ENCODE assay signal across 15 cellular contexts in the genomic region with DNA sequence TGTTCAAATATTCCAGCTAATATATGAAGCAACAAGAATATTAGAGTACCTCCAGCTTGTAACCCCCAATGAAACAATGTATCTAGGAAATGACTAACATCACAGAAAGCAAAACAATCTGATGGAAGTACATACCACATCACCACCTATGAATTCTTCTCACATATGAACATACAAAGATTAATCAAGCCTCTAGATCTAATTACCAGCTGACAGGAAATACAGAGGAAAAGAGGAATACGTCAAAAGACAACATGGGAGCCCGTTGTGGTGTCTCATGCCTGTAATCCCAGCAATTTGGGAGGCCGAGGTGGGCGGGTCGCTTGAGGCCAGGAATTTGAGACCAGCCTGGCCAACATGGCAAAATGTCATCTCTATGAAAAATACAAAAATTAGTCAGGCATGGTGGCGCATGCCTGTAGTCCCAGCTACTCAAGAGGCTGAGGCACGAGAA. TPM values are rescaled to one million over a fixed set of nuclear protein-coding genes. Genes with fewer than 3 reads are reported as not detected.
A peak's percentile ranks its signal among the peaks of the same experiment; 100 is the strongest.
DNase-seq lines count a peak whose midpoint lies in the region; ATAC-seq and TF ChIP-seq lines count a peak whose summit lies in the region.
"Had no signal": no experiment of that assay in that cellular context is flagged by ENCODE, and none has a peak within 500 bp of the region (broad histone marks: within the 10 kb centered on the region; RNA-seq: fewer than 3 reads in every experiment).

No MANE protein-coding gene starts in this region.

- peaks cover 11 to 18% of the 10 kb centered on the region in 2 donors for H3K4me1 Mint-ChIP-seq in effector memory CD8-positive, alpha-beta T cell (ENCODE audit: low read depth in 2 of 2)
- H3K4me1 Mint-ChIP-seq in glutamatergic neuron (ENCODE audit: low read depth, unreplicated experiment), result no peaks in the 10 kb centered on the region

- H3K36me3 ChIP-seq in Panc1 (ENCODE audit: control insufficient read depth, insufficient read depth, low read length), result peaks cover 4% of the 10 kb centered on the region; the same call in 1 of the 2 replicates
- H3K36me3 ChIP-seq: Peyer's patch had no signal

- no peaks in the 10 kb centered on the region for H3K27me3 ChIP-seq in Panc1 (ENCODE audit: control insufficient read depth, insufficient read depth, low read length)
- H3K27me3 ChIP-seq: Peyer's patch had no signal

- ATAC-seq in Panc1, result peak; percentile 63; the same call in 1 of the 2 replicates
- no peak for ATAC-seq in effector memory CD8-positive, alpha-beta T cell (replicated peaks)
- no peak for ATAC-seq in HG03460 (IDR thresholded peaks at IDR 0.05; ENCODE audit: unreplicated experiment)
- ATAC-seq in HG03025 (IDR thresholded peaks at IDR 0.05; ENCODE audit: low FRiP score, unreplicated experiment), result no peak
- ATAC-seq: HCT116 had no signal

- H3K9me3 ChIP-seq in Panc1 (ENCODE audit: control insufficient read depth, insufficient read depth, low read depth, low read length), result no peaks in the 10 kb centered on the region
- H3K9me3 ChIP-seq: Peyer's patch had no signal

- H3K4me1 ChIP-seq in Panc1 (ENCODE audit: control insufficient read depth, insufficient read depth, low read length), result no peaks in the 10 kb centered on the region
- H3K4me1 ChIP-seq: Peyer's patch had no signal

- POLR2A ChIA-PET in Panc1 (lab: Charles Lee), result interaction anchor here (0.8 kb wide), 1 partner anchor 42 kb away, joined by 11 read pairs; no protein-coding TSS in a partner anchor

- in situ Hi-C loops in Panc1 (cut with HindIII; ENCODE audit: low pct_unique_long_range_greater_than_20kb, low sequenced_read_pairs), result no loop called here

- H3K4me3 ChIP-seq in Panc1 (ENCODE audit: low read depth in 2 of 2, low read length in 2 of 2), result no peak overlapping the region
- H3K4me3 ChIP-seq: Peyer's patch had no signal

- intact Hi-C loops in Panc1 (cut with micrococcal nuclease; ENCODE audit: unreplicated experiment), result no loop called here

- H3K27me3 Mint-ChIP-seq in effector memory CD8-positive, alpha-beta T cell, result no peaks in the 10 kb centered on the region
- no peaks in the 10 kb centered on the region for H3K27me3 Mint-ChIP-seq in glutamatergic neuron (ENCODE audit: unreplicated experiment)
- H3K27me3 Mint-ChIP-seq: dendritic cell treated with granulocyte-macrophage colony-stimulating factor and Interleukin-4, amounts not matched to agents 40 ng/mL and 50 ng/mL, for 4 days had no signal

- peak overlapping the region; percentile 59 to 71 for H3K27ac Mint-ChIP-seq in effector memory CD8-positive, alpha-beta T cell
- H3K27ac Mint-ChIP-seq in glutamatergic neuron (ENCODE audit: unreplicated experiment), result no peak overlapping the region
- H3K27ac Mint-ChIP-seq: dendritic cell treated with granulocyte-macrophage colony-stimulating factor and Interleukin-4, amounts not matched to agents 40 ng/mL and 50 ng/mL, for 4 days had no signal

- CTCF ChIA-PET in Panc1 (lab: Charles Lee), result no interaction called here

- no TSS peak for BruUV-seq in Panc1 (replicated peaks; lab: Mats Ljungman, UMichigan)

- TF ChIP-seq CTCF in Panc1 (IDR thresholded peaks at IDR 0.05) (no peak), glutamatergic neuron (IDR thresholded peaks at IDR 0.05; ENCODE audit: partially characterized antibody, unreplicated experiment) (no peak)

- peak; percentile 87 for DNase-seq in EH (ENCODE audit: low read depth)
- DNase-seq in Panc1 (ENCODE audit: low read depth, low spot score), result no peak
- no peak for DNase-seq in effector memory CD8-positive, alpha-beta T cell
- DNase-seq in non-pigmented ciliary epithelial cell (ENCODE audit: low read depth), result peak; percentile 93
- no peak for DNase-seq in glutamatergic neuron
- DNase-seq in GOT3 (lab: John Stamatoyannopoulos, UW), result no peak
- DNase-seq: activated effector memory CD4-positive, alpha-beta T cell treated with anti-CD3 and anti-CD28 coated beads, Interleukin-2, amount 50 U/mL, for 16 hours; COR-L47; Kasumi-1; Peyer's patch; small intestine had no signal

- H3K36me3 Mint-ChIP-seq in effector memory CD8-positive, alpha-beta T cell (ENCODE audit: insufficient read depth), result peaks cover 35% of the 10 kb centered on the region
- no peaks in the 10 kb centered on the region for H3K36me3 Mint-ChIP-seq in glutamatergic neuron (ENCODE audit: unreplicated experiment)

- H3K27ac ChIP-seq in Panc1 (ENCODE audit: low read length), result no peak overlapping the region
- H3K27ac ChIP-seq: Peyer's patch had no signal

- no peak overlapping the region for H3K4me3 Mint-ChIP-seq in effector memory CD8-positive, alpha-beta T cell
- no peak overlapping the region for H3K4me3 Mint-ChIP-seq in glutamatergic neuron (ENCODE audit: unreplicated experiment)
- H3K4me3 Mint-ChIP-seq: dendritic cell treated with granulocyte-macrophage colony-stimulating factor and Interleukin-4, amounts not matched to agents 40 ng/mL and 50 ng/mL, for 4 days had no signal

- H3K9me3 Mint-ChIP-seq in effector memory CD8-positive, alpha-beta T cell, result no peaks in the 10 kb centered on the region
- no peaks in the 10 kb centered on the region for H3K9me3 Mint-ChIP-seq in glutamatergic neuron (ENCODE audit: unreplicated experiment)
- H3K9me3 Mint-ChIP-seq: dendritic cell treated with granulocyte-macrophage colony-stimulating factor and Interleukin-4, amounts not matched to agents 40 ng/mL and 50 ng/mL, for 4 days had no signal

RNA-seq across cellular contexts. Expression of gene NEDD8, which starts 7.5 kb away (rescaled TPM):
- 155 TPM for total RNA-seq in Panc1 (2021; ENCODE audit: unreplicated experiment)
- 221 TPM for polyA plus RNA-seq in Panc1 (2012; ENCODE audit: insufficient read length)
- 169 TPM for total RNA-seq in glutamatergic neuron (ENCODE audit: unreplicated experiment)

RNA-seq across cellular contexts. Expression of gene GMPR2, which starts 8.1 kb away (rescaled TPM):
- total RNA-seq in Panc1 (2021; ENCODE audit: unreplicated experiment), result 45.9 TPM
- 58.0 TPM for polyA plus RNA-seq in Panc1 (2012; ENCODE audit: insufficient read length)
- total RNA-seq in glutamatergic neuron (ENCODE audit: unreplicated experiment), result 55.8 TPM

RNA-seq across cellular contexts. Expression of gene MDP1, which starts 8.8 kb away (rescaled TPM):
- total RNA-seq in Panc1 (2021; ENCODE audit: unreplicated experiment) (8.9 TPM), glutamatergic neuron (ENCODE audit: unreplicated experiment) (25.5 TPM)
- 7.1 TPM for polyA plus RNA-seq in Panc1 (2012; ENCODE audit: insufficient read length)

RNA-seq across cellular contexts. Expression of gene CHMP4A, which starts 11.4 kb away (rescaled TPM):
- total RNA-seq in Panc1 (2021; ENCODE audit: unreplicated experiment) (42.4 TPM), glutamatergic neuron (ENCODE audit: unreplicated experiment) (32.4 TPM)
- 48.6 TPM for polyA plus RNA-seq in Panc1 (2012; ENCODE audit: insufficient read length)

RNA-seq across cellular contexts. Expression of gene TINF2, which starts 17.8 kb away (rescaled TPM):
- 53.8 TPM for total RNA-seq in Panc1 (2021; ENCODE audit: unreplicated experiment)
- polyA plus RNA-seq in Panc1 (2012; ENCODE audit: insufficient read length), result 33.0 TPM
- total RNA-seq in glutamatergic neuron (ENCODE audit: unreplicated experiment), result 67.0 TPM

Comparison
In these comparisons a context has a peak if more than half of its experiments do, and no peak if none do; other contexts are left out.
1. DNase-seq: peak in EH (single experiment) and non-pigmented ciliary epithelial cell (single experiment); none in Panc1 (single experiment), effector memory CD8-positive, alpha-beta T cell (0 of 3), glutamatergic neuron (single experiment) and GOT3 (single experiment).